In the genomic region with DNA sequence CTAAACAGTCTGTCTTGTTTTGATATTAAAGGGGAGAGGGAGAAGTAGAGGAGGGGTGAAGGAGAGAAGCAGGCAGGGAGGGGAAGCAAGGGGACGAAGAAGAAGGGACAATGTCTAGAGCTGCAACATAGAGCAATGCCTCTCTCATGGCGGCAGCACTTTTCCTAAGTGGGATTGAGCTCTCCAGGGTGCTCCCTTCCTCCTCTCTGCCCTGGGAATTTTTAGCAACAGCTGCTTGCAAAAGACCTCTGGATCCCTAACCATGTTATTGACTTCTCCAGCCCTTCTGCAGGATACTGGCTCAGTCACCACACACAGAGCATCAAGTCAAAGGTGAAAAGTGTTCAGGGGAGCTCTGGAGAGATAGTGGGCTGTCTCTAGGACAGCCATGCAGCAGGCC, we compare ENCODE assay signal across 17 cellular contexts.
A peak's percentile ranks its signal among the peaks of the same experiment; 100 is the strongest.
DNase-seq lines count a peak whose midpoint lies in the region; ATAC-seq, FAIRE-seq and TF ChIP-seq lines count a peak whose summit lies in the region.
"Had no signal": no experiment of that assay in that cellular context is flagged by ENCODE, and none has a peak within 500 bp of the region (broad histone marks: within the 10 kb centered on the region; RNA-seq: fewer than 3 reads in every experiment).

No MANE protein-coding gene starts in this region.

- no peak for TF ChIP-seq POLR2A in breast epithelium (IDR thresholded peaks at IDR 0.05)

- 100% methylated on average over 2 of the region's 2 CpGs for WGBS in mammary epithelial cell (ENCODE audit: low coverage, missing lambda C conversion rate)

- H2AFZ ChIP-seq in mammary epithelial cell (ENCODE audit: low read depth, low read length), result peak overlapping the region; percentile 26

- in situ Hi-C loops in mammary epithelial cell (cut with MboI; ENCODE audit: low sequenced_read_pairs in 2 of 2), result no loop called here

- H3K27ac ChIP-seq in mammary epithelial cell (ENCODE audit: insufficient read depth, low read depth, low read length) (no peak overlapping the region), breast epithelium (no peak overlapping the region)

- H3K4me2 ChIP-seq in mammary epithelial cell (ENCODE audit: insufficient read depth, low read depth, low read length), result no peak overlapping the region

- no peak overlapping the region for H3K4me3 ChIP-seq in mammary epithelial cell (replicated peaks in 1 of 3; ENCODE audit: insufficient read depth in 1 of 3, low read depth in 2 of 3, low read length in 3 of 3)
- no peak overlapping the region for H3K4me3 ChIP-seq in breast epithelium
- H3K4me3 ChIP-seq in bronchial epithelial cell (ENCODE audit: low read depth, low read length), result no peak overlapping the region
- peak overlapping the region; percentile 1 for H3K4me3 ChIP-seq in mononuclear cell (ENCODE audit: low read length)

- H3K36me3 ChIP-seq in mammary epithelial cell (ENCODE audit: insufficient read depth, low read length), result no peaks in the 10 kb centered on the region
- no peaks in the 10 kb centered on the region for H3K36me3 ChIP-seq in breast epithelium
- no peaks in the 10 kb centered on the region for H3K36me3 ChIP-seq in bronchial epithelial cell (ENCODE audit: control insufficient read depth, insufficient read depth, low read length)

- H3K4me1 ChIP-seq in mammary epithelial cell (ENCODE audit: insufficient read depth, low read length) (no peaks in the 10 kb centered on the region), breast epithelium (no peaks in the 10 kb centered on the region), mononuclear cell (ENCODE audit: insufficient read depth, low read length) (no peaks in the 10 kb centered on the region)

- BruUV-seq in mammary epithelial cell (replicated peaks; lab: Mats Ljungman, UMichigan), result no TSS peak

- H3K9ac ChIP-seq in mammary epithelial cell (ENCODE audit: insufficient read depth, low read length), result no peak overlapping the region

- H3K9me3 ChIP-seq in mammary epithelial cell (replicated peaks; ENCODE audit: insufficient read depth, low read length), result no peaks in the 10 kb centered on the region
- H3K9me3 ChIP-seq in breast epithelium, result no peaks in the 10 kb centered on the region
- H3K9me3 ChIP-seq in mononuclear cell (ENCODE audit: low read depth, low read length), result no peaks in the 10 kb centered on the region

- intact Hi-C loops in mammary epithelial cell (cut with micrococcal nuclease), result no loop called here
- intact Hi-C loops in breast epithelium (cut with DNase I; ENCODE audit: low total_unique reads), result no loop called here

- no peak for ATAC-seq in HG03521 (IDR thresholded peaks at IDR 0.05; ENCODE audit: unreplicated experiment)

- FAIRE-seq in bronchial epithelial cell (lab: Jason Lieb, UNC), result peak; percentile 23
- FAIRE-seq: GM12892 had no signal

- TF ChIP-seq CTCF in mammary epithelial cell (conservative IDR thresholded peaks at IDR 0.05 in 1 of 2, IDR thresholded peaks at IDR 0.05 in 1 of 2; ENCODE audit: extremely low read depth in 1 of 2, insufficient read depth in 1 of 2, low read depth in 1 of 2, low read length in 2 of 2) (no peak), breast epithelium (IDR thresholded peaks at IDR 0.05) (no peak), bronchial epithelial cell (IDR thresholded peaks at IDR 0.05; ENCODE audit: insufficient read depth, low read length, severe bottlenecking) (no peak)

- dilution Hi-C loops in mammary epithelial cell (cut with HindIII; ENCODE audit: low sequenced_read_pairs), result no loop called here

- H3K79me2 ChIP-seq in mammary epithelial cell (ENCODE audit: insufficient read depth, low read length), result no peaks in the 10 kb centered on the region

- CTCF ChIA-PET in mammary epithelial cell (lab: Charles Lee; ENCODE audit: low non-redundant PET), result no interaction called here

- DNase-seq in mammary epithelial cell (no peak), breast epithelium (ENCODE audit: low spot score in 2 of 2) (no peak), bronchial epithelial cell (ENCODE audit: low read depth) (no peak), NCI-H1048 (lab: John Stamatoyannopoulos, UW) (no peak), iPS-NIHi11 (ENCODE audit: low spot score) (no peak), NCI-H146 (lab: John Stamatoyannopoulos, UW) (no peak)
- DNase-seq: ACHN; C1 segment of cervical spinal cord; Calu3; CD4-positive, alpha-beta T cell; DMS 273 treated with DMSO at 0.1 percent for 48 hours; DMS79 treated with DMSO at 0.1 percent for 48 hours; EL; GDM1 had no signal

- H3K27me3 ChIP-seq in mammary epithelial cell (ENCODE audit: insufficient read depth, low read length) (no peaks in the 10 kb centered on the region), breast epithelium (no peaks in the 10 kb centered on the region), bronchial epithelial cell (ENCODE audit: control insufficient read depth, insufficient read depth, low read length) (no peaks in the 10 kb centered on the region), mononuclear cell (ENCODE audit: insufficient read depth, low read length) (no peaks in the 10 kb centered on the region)

- H4K20me1 ChIP-seq in mammary epithelial cell (ENCODE audit: insufficient read depth, low read length), result no peaks in the 10 kb centered on the region
